In the genomic region with DNA sequence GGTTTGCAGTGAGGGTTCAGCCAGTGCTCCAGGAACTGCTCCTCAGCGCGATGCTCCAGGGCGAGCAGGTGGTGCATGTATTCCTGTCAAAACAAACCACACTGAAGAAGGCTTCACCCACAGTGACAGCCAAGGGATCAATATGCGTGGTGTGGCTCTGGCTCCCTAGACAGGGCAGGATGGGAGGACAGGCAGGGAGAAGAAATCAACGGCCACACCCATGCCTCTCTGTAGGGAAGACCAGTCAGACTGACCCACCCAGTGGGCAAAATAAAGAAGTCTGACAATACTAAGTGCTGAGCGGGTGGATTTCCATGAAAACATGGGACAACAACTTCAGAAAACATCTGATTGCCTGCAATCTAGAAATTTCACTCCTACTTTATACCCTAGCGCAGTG, we compare ENCODE assay signal across 32 cellular contexts.
"Had no signal": no experiment of that assay in that cellular context is flagged by ENCODE, and none has a peak within 500 bp of the region (broad histone marks: within the 10 kb centered on the region; RNA-seq: fewer than 3 reads in every experiment).

No MANE protein-coding gene starts in this region.

- H3K9me3 ChIP-seq: ascending aorta, Peyer's patch had no signal

- H3K27ac Mint-ChIP-seq: activated CD4-positive, alpha-beta T cell treated with anti-CD3 and anti-CD28 coated beads for 36 hours; activated CD4-positive, alpha-beta T cell treated with anti-CD3 and anti-CD28 coated beads, Interleukin-2, amount 10 ng/mL, durations not matched to agents 7 days and 5 days; activated CD8-positive, alpha-beta T cell treated with anti-CD3 and anti-CD28 coated beads, Interleukin-2, amount 10 ng/mL, durations not matched to agents 7 days and 5 days; activated naive CD4-positive, alpha-beta T cell treated with anti-CD3 and anti-CD28 coated beads, Interleukin-2, amount 50 U/mL, for 24 hours; activated naive CD8-positive, alpha-beta T cell treated with anti-CD3 and anti-CD28 coated beads, Interleukin-2, amount 10 ng/mL, durations not matched to agents 7 days and 5 days; activated T-cell treated with anti-CD3 and anti-CD28 coated beads, Interleukin-2, amount 50 U/mL, for 24 hours; activated T-helper 2 cell treated with anti-CD3 and anti-CD28 coated beads, Interferon-gamma antibody, Interleukin-2, Interleukin-4, amounts not matched to agents 10 μg/mL and 5 μg/mL and 100 μg/mL, durations not matched to agents 14 hours and 24 hours and 36 hours; T-cell; T-helper 17 cell had no signal

- H3K4me3 ChIP-seq: ascending aorta, cardiac muscle cell, K562, Peyer's patch had no signal

- H3K27ac ChIP-seq: ascending aorta, cardiac muscle cell, RWPE1 had no signal

- H3K4me3 Mint-ChIP-seq: activated CD4-positive, alpha-beta T cell treated with anti-CD3 and anti-CD28 coated beads for 36 hours; activated CD4-positive, alpha-beta T cell treated with anti-CD3 and anti-CD28 coated beads, Interleukin-2, amount 10 ng/mL, durations not matched to agents 7 days and 5 days; activated CD8-positive, alpha-beta T cell treated with anti-CD3 and anti-CD28 coated beads, Interleukin-2, amount 10 ng/mL, durations not matched to agents 7 days and 5 days; activated naive CD4-positive, alpha-beta T cell treated with anti-CD3 and anti-CD28 coated beads, Interleukin-2, amount 50 U/mL, for 24 hours; activated naive CD8-positive, alpha-beta T cell treated with anti-CD3 and anti-CD28 coated beads, Interleukin-2, amount 10 ng/mL, durations not matched to agents 7 days and 5 days; activated T-cell treated with anti-CD3 and anti-CD28 coated beads, Interleukin-2, amount 50 U/mL, for 24 hours; central memory CD8-positive, alpha-beta T cell; T-cell; T-helper 17 cell had no signal

- DNase-seq: activated CD4-positive, alpha-beta T cell treated with anti-CD3 and anti-CD28 coated beads for 36 hours; activated CD4-positive, alpha-beta T cell treated with anti-CD3 and anti-CD28 coated beads, Interleukin-2, amount 10 ng/mL, durations not matched to agents 7 days and 5 days; activated CD4-positive, alpha-beta T cell treated with anti-CD3 and anti-CD28 coated beads, Interleukin-2, amount 50 U/mL, for 48 hours; activated CD8-positive, alpha-beta T cell treated with anti-CD3 and anti-CD28 coated beads, Interleukin-2, amount 10 ng/mL, durations not matched to agents 7 days and 5 days; activated gamma-delta T cell; activated naive CD4-positive, alpha-beta T cell treated with Interleukin-2 at 50 U/mL for 16 hours; activated naive CD8-positive, alpha-beta T cell treated with anti-CD3 and anti-CD28 coated beads, Interleukin-2, amount 10 ng/mL, durations not matched to agents 7 days and 5 days; activated T-cell treated with anti-CD3 and anti-CD28 coated beads, Interleukin-2, amount 50 U/mL, for 24 hours; amygdala; IMR-90; NCI-H1105; NCI-H1417 treated with DMSO at 0.1 percent for 48 hours; NCI-H1694; NCI-H1930; NCI-H2081 treated with DMSO at 0.1 percent for 48 hours; NCI-H226; NCI-H446 treated with DMSO at 0.1 percent for 48 hours; NCI-H524 treated with DMSO at 0.1 percent for 48 hours; NCI-H748 treated with DMSO at 0.1 percent for 48 hours; SIG-M5; T-cell; T-helper 17 cell had no signal

- H3K27me3 Mint-ChIP-seq: activated CD4-positive, alpha-beta T cell treated with anti-CD3 and anti-CD28 coated beads for 36 hours; activated CD4-positive, alpha-beta T cell treated with anti-CD3 and anti-CD28 coated beads, Interleukin-2, amount 10 ng/mL, durations not matched to agents 7 days and 5 days; activated naive CD4-positive, alpha-beta T cell treated with anti-CD3 and anti-CD28 coated beads, Interleukin-2, amount 50 U/mL, for 24 hours; activated naive CD8-positive, alpha-beta T cell treated with anti-CD3 and anti-CD28 coated beads, Interleukin-2, amount 10 ng/mL, durations not matched to agents 7 days and 5 days; activated T-cell treated with anti-CD3 and anti-CD28 coated beads, Interleukin-2, amount 50 U/mL, for 24 hours; central memory CD8-positive, alpha-beta T cell; T-cell; T-helper 17 cell had no signal

- H3K4me1 Mint-ChIP-seq: activated CD4-positive, alpha-beta T cell treated with anti-CD3 and anti-CD28 coated beads for 36 hours; activated CD4-positive, alpha-beta T cell treated with anti-CD3 and anti-CD28 coated beads, Interleukin-2, amount 10 ng/mL, durations not matched to agents 7 days and 5 days; activated naive CD4-positive, alpha-beta T cell treated with anti-CD3 and anti-CD28 coated beads, Interleukin-2, amount 50 U/mL, for 24 hours; central memory CD8-positive, alpha-beta T cell; T-cell had no signal

- H3K36me3 ChIP-seq: ascending aorta, cardiac muscle cell, Peyer's patch had no signal

- ATAC-seq: activated CD4-positive, alpha-beta T cell treated with anti-CD3 and anti-CD28 coated beads for 36 hours; activated CD8-positive, alpha-beta T cell treated with anti-CD3 and anti-CD28 coated beads, Interleukin-2, amount 10 ng/mL, durations not matched to agents 7 days and 5 days; K562; Right ventricle myocardium inferior; SK-N-SH treated with all-trans-retinoic acid at 6 μM for 48 hours; T-cell; T-helper 17 cell had no signal

- H3K4me1 ChIP-seq: ascending aorta had no signal

- H3K27me3 ChIP-seq: ascending aorta, cardiac muscle cell, Peyer's patch had no signal
